17 cellular contexts compared by ENCODE assay signal in genomic region chr22:38350444-38351359, GRCh38. TPM values are rescaled to one million over a fixed set of nuclear protein-coding genes. Genes with fewer than 3 reads are reported as not detected.
A peak's percentile ranks its signal among the peaks of the same experiment; 100 is the strongest.
DNase-seq lines count a peak whose midpoint lies in the region; ATAC-seq and TF ChIP-seq lines count a peak whose summit lies in the region.
"Had no signal": no experiment of that assay in that cellular context is flagged by ENCODE, and none has a peak within 500 bp of the region (broad histone marks: within the 10 kb centered on the region; RNA-seq: fewer than 3 reads in every experiment).

No MANE protein-coding gene starts in this region.

- DNase-seq in ELF-1 (ENCODE audit: low read depth, low spot score) (peak; percentile 28), HT-29 (ENCODE audit: low spot score) (peak; percentile 17), esophagus muscularis mucosa (ENCODE audit: extremely low spot score) (peak; percentile 62), progenitor cell of endocrine pancreas (ENCODE audit: low spot score, unreplicated experiment) (no peak), left colon (no peak)
- DNase-seq: activated CD4-positive, alpha-beta T cell treated with anti-CD3 and anti-CD28 coated beads, Interleukin-2, amount 10 ng/mL, durations not matched to agents 7 days and 5 days; activated naive CD8-positive, alpha-beta T cell treated with anti-CD3 and anti-CD28 coated beads, Interleukin-2, amount 50 U/mL, for 24 hours; immature natural killer cell; IMR-90; mammary epithelial cell; MM.1S; NCI-H1694 treated with DMSO at 0.1 percent for 48 hours; SJCRH30; T1000 had no signal

- ATAC-seq in left colon (no peak), GM18511 (IDR thresholded peaks at IDR 0.05; ENCODE audit: unreplicated experiment) (no peak), GM18505 (IDR thresholded peaks at IDR 0.05; ENCODE audit: unreplicated experiment) (no peak)
- ATAC-seq: activated naive CD8-positive, alpha-beta T cell treated with anti-CD3 and anti-CD28 coated beads, Interleukin-2, amount 50 U/mL, for 24 hours had no signal

- TF ChIP-seq POLR2A in esophagus muscularis mucosa (IDR thresholded peaks at IDR 0.05; ENCODE audit: low read depth): no peak
- TF ChIP-seq POLR2A in GM18505 (IDR thresholded peaks at IDR 0.05; ENCODE audit: borderline replicate concordance, extremely low read depth, insufficient read depth, insufficient read length): no peak

- H3K9me3 Mint-ChIP-seq in progenitor cell of endocrine pancreas (ENCODE audit: low read depth): no peaks in the 10 kb centered on the region
- H3K9me3 Mint-ChIP-seq: activated CD4-positive, alpha-beta T cell treated with anti-CD3 and anti-CD28 coated beads, Interleukin-2, amount 10 ng/mL, durations not matched to agents 7 days and 5 days; activated naive CD8-positive, alpha-beta T cell treated with anti-CD3 and anti-CD28 coated beads, Interleukin-2, amount 50 U/mL, for 24 hours; immature natural killer cell had no signal

- peaks cover 2% of the 10 kb centered on the region for H3K4me1 Mint-ChIP-seq in progenitor cell of endocrine pancreas (ENCODE audit: low read depth)
- H3K4me1 Mint-ChIP-seq: activated CD4-positive, alpha-beta T cell treated with anti-CD3 and anti-CD28 coated beads, Interleukin-2, amount 10 ng/mL, durations not matched to agents 7 days and 5 days; activated naive CD8-positive, alpha-beta T cell treated with anti-CD3 and anti-CD28 coated beads, Interleukin-2, amount 50 U/mL, for 24 hours; immature natural killer cell had no signal

- peak overlapping the region; percentile 63 for H3K27ac Mint-ChIP-seq in progenitor cell of endocrine pancreas
- H3K27ac Mint-ChIP-seq: activated CD4-positive, alpha-beta T cell treated with anti-CD3 and anti-CD28 coated beads, Interleukin-2, amount 10 ng/mL, durations not matched to agents 7 days and 5 days; activated naive CD8-positive, alpha-beta T cell treated with anti-CD3 and anti-CD28 coated beads, Interleukin-2, amount 50 U/mL, for 24 hours; immature natural killer cell had no signal

- H3K27ac ChIP-seq in esophagus muscularis mucosa (replicated peaks in 1 of 4): no peak overlapping the region
- H3K27ac ChIP-seq: breast epithelium, SJCRH30 had no signal

- intact Hi-C loops in esophagus muscularis mucosa (cut with DNase I): loop anchor here (5.0 to 10.0 kb wide), 4 partner anchors 86 to 298 kb away; no protein-coding TSS in a partner anchor
- intact Hi-C loops in left colon (cut with DNase I, micrococcal nuclease): no loop called here

- TF ChIP-seq CTCF in esophagus muscularis mucosa (IDR thresholded peaks at IDR 0.05) (no peak), progenitor cell of endocrine pancreas (IDR thresholded peaks at IDR 0.05; ENCODE audit: unreplicated experiment) (no peak)

- H3K27me3 ChIP-seq in esophagus muscularis mucosa: peaks cover 0 to 9% (median 0%) of the 10 kb centered on the region in 4 donors
- H3K27me3 ChIP-seq: breast epithelium, SJCRH30 had no signal

- H3K4me3 ChIP-seq in esophagus muscularis mucosa: no peak overlapping the region
- H3K4me3 ChIP-seq: breast epithelium, SJCRH30 had no signal

- peaks cover 0 to 21% (median 11%) of the 10 kb centered on the region in 4 donors for H3K36me3 ChIP-seq in esophagus muscularis mucosa
- H3K36me3 ChIP-seq: breast epithelium, SJCRH30 had no signal

- TF ChIP-seq EP300 in esophagus muscularis mucosa (IDR thresholded peaks at IDR 0.05): no peak

- H3K4me3 Mint-ChIP-seq in progenitor cell of endocrine pancreas (ENCODE audit: low read depth): no peak overlapping the region
- H3K4me3 Mint-ChIP-seq: activated CD4-positive, alpha-beta T cell treated with anti-CD3 and anti-CD28 coated beads, Interleukin-2, amount 10 ng/mL, durations not matched to agents 7 days and 5 days; activated naive CD8-positive, alpha-beta T cell treated with anti-CD3 and anti-CD28 coated beads, Interleukin-2, amount 50 U/mL, for 24 hours; immature natural killer cell had no signal

- 92% methylated on average over 8 of the region's 9 CpGs for WGBS in esophagus muscularis mucosa

- no peaks in the 10 kb centered on the region for H3K9me3 ChIP-seq in esophagus muscularis mucosa
- H3K9me3 ChIP-seq: breast epithelium, SJCRH30 had no signal

- peaks cover 5 to 12% (median 8%) of the 10 kb centered on the region in 4 donors for H3K4me1 ChIP-seq in esophagus muscularis mucosa
- H3K4me1 ChIP-seq: breast epithelium had no signal

- no peaks in the 10 kb centered on the region for H3K27me3 Mint-ChIP-seq in progenitor cell of endocrine pancreas
- H3K27me3 Mint-ChIP-seq: activated CD4-positive, alpha-beta T cell treated with anti-CD3 and anti-CD28 coated beads, Interleukin-2, amount 10 ng/mL, durations not matched to agents 7 days and 5 days had no signal

- no peaks in the 10 kb centered on the region for H3K36me3 Mint-ChIP-seq in progenitor cell of endocrine pancreas (ENCODE audit: insufficient read depth)

RNA-seq across cellular contexts. Expression of gene CSNK1E, which starts 33.5 kb away (rescaled TPM):
- total RNA-seq in HT-29 (2014; rRNA removed; shearing (Covaris generic)): 127 and 152 TPM in 2 replicates
- total RNA-seq in esophagus muscularis mucosa (100 to 1,000 TPM in 1 of 4 donors, 10 to 100 TPM in 3; 67.9 to 102 (median 91.7) TPM), progenitor cell of endocrine pancreas (246 and 250 TPM in 2 replicates), left colon (10 to 100 TPM; 76.5 to 90.4 TPM)

Comparison
In these comparisons a context has a peak if more than half of its experiments do, and no peak if none do; other contexts are left out.
1. DNase-seq: peak in ELF-1 (single experiment), HT-29 (single experiment) and esophagus muscularis mucosa (single experiment); none in progenitor cell of endocrine pancreas (single experiment) and left colon (0 of 2).